Comparison of ENCODE assay signal across 15 cellular contexts in the genomic region with DNA sequence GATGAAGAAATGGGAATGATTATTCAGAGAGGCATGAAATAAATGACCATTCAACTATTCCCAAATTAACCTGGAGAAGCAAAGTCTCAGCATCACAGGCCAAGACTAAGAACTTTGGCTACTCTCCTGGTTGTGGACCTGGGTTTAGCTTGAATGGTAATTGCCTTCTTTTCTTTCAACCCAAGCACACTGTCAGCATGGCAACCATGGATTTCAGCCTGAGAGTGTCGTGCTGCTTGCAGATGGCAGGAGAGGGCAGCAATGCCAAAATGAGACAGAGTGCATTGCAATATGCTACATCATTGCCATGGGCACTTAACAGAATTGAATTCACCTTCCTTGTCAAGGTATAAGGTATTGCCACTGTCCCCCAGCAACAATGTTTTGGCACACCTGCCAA.
"Had no signal": no experiment of that assay in that cellular context is flagged by ENCODE, and none has a peak within 500 bp of the region (broad histone marks: within the 10 kb centered on the region; RNA-seq: fewer than 3 reads in every experiment).

No MANE protein-coding gene starts in this region.

- H3K9me3 Mint-ChIP-seq: endodermal cell, nephron progenitor cell had no signal

- H3K36me3 Mint-ChIP-seq: naive thymus-derived CD4-positive, alpha-beta T cell had no signal

- H3K27ac Mint-ChIP-seq: endodermal cell; naive thymus-derived CD4-positive, alpha-beta T cell; nephron progenitor cell had no signal

- H3K4me1 Mint-ChIP-seq: endodermal cell; naive thymus-derived CD4-positive, alpha-beta T cell; nephron progenitor cell had no signal

- H3K27me3 Mint-ChIP-seq: naive thymus-derived CD4-positive, alpha-beta T cell had no signal

- ATAC-seq: heart left ventricle; left colon; left ventricle myocardium superior; naive thymus-derived CD4-positive, alpha-beta T cell; psoas muscle; sciatic nerve had no signal

- H3K4me3 Mint-ChIP-seq: endodermal cell; naive thymus-derived CD4-positive, alpha-beta T cell; nephron progenitor cell had no signal

- DNase-seq: effector CD4-positive, alpha-beta T cell; endodermal cell; foreskin melanocyte; heart left ventricle; left colon; left ventricle myocardium superior; mesendoderm; naive thymus-derived CD4-positive, alpha-beta T cell; nephron progenitor cell; psoas muscle; spleen; stimulated activated naive CD4-positive, alpha-beta T cell; stomach; trophoblast cell had no signal
